Comparison of ENCODE assay signal across 8 cellular contexts in genomic region chr5:67094476-67095300, GRCh38.
DNase-seq lines count a peak whose midpoint lies in the region; ATAC-seq and TF ChIP-seq lines count a peak whose summit lies in the region.

No MANE protein-coding gene starts in this region.

- H3K36me3 ChIP-seq in HUES6 (ENCODE audit: control insufficient read depth, insufficient read depth, low read length) = no peaks in the 10 kb centered on the region
- peaks cover 0 to 9% (median 0%) of the 10 kb centered on the region in 6 donors for H3K36me3 ChIP-seq in spleen

- no peak for TF ChIP-seq CTCF in spleen (IDR thresholded peaks at IDR 0.05 in 8 of 11, conservative IDR thresholded peaks at IDR 0.05 in 3 of 11)

- intact Hi-C loops in spleen (cut with DNase I; ENCODE audit: low total_unique reads) = no loop called here

- H3K4me1 ChIP-seq in HUES6 (ENCODE audit: control insufficient read depth, insufficient read depth, low read length) (peaks cover 23% of the 10 kb centered on the region), spleen (peaks cover 0 to 26% (median 10%) of the 10 kb centered on the region in 6 donors)

- H3K9ac ChIP-seq in HUES6 (ENCODE audit: low read length) = peak overlapping the region; percentile 4

- ATAC-seq in GM21576 (IDR thresholded peaks at IDR 0.05; ENCODE audit: unreplicated experiment) = no peak
- ATAC-seq in HG03439 (IDR thresholded peaks at IDR 0.05; ENCODE audit: unreplicated experiment) = no peak
- ATAC-seq in GM18907 (IDR thresholded peaks at IDR 0.05; ENCODE audit: unreplicated experiment) = no peak

- H3K27ac ChIP-seq in HUES6 (ENCODE audit: low read depth, low read length) (peak overlapping the region; percentile 41), layer of hippocampus (ENCODE audit: low read depth, low read length) (peak overlapping the region; percentile 58), spleen (peak overlapping the region in 7 of 8 donors; percentile 47 to 78 (median 65))

- H3K27me3 ChIP-seq in HUES6 (ENCODE audit: control insufficient read depth, insufficient read depth, low read length) = no peaks in the 10 kb centered on the region
- H3K27me3 ChIP-seq in layer of hippocampus (ENCODE audit: control insufficient read depth, insufficient read depth, low read length) = no peaks in the 10 kb centered on the region
- no peaks in the 10 kb centered on the region for H3K27me3 ChIP-seq in spleen (replicated peaks in 1 of 7)

- H3K4me3 ChIP-seq in HUES6 (ENCODE audit: low read depth, low read length) = 0 out of 2 replicates have a peak overlapping the region, but pooled peaks have one; percentile 1
- H3K4me3 ChIP-seq in spleen = no peak overlapping the region

- H3K9me3 ChIP-seq in HUES6 (ENCODE audit: control insufficient read depth, insufficient read depth, low read depth, low read length) (no peaks in the 10 kb centered on the region), spleen (no peaks in the 10 kb centered on the region)

- DNase-seq in dedifferentiated amniotic fluid mesenchymal stem cell (ENCODE audit: extremely low spot score) (peak; percentile 76), spleen (no peak), NCI-H2171 treated with DMSO at 0.1 percent for 48 hours (lab: John Stamatoyannopoulos, UW) (no peak)

- WGBS in spleen, 5 donors = 74 to 84% (median 80%) methylated on average over 4 of the region's 4 CpGs

- no peak for TF ChIP-seq POLR2A in spleen (IDR thresholded peaks at IDR 0.05)
